Comparison of ENCODE assay signal across 11 cellular contexts in the genomic region with DNA sequence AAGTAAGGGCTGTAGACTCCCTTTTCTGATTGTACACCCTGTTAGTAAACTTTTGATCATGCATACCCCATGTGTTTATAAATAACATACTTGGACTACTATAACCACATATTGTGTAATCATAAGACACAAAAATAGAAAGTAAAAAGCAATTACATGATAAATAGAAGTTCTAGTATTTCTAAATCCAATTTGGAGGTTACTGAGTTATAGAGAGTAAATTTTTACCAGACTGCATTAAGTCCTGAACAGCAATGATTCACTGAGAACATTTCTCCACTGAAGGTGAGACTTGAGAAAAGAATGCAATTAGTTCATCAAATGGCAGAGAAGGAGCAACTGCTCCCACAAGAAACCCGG. TPM values are rescaled to one million over a fixed set of nuclear protein-coding genes. Genes with fewer than 3 reads are reported as not detected.
DNase-seq lines count a peak whose midpoint lies in the region; ATAC-seq and TF ChIP-seq lines count a peak whose summit lies in the region.
"Had no signal": no experiment of that assay in that cellular context is flagged by ENCODE, and none has a peak within 500 bp of the region (broad histone marks: within the 10 kb centered on the region; RNA-seq: fewer than 3 reads in every experiment).

No MANE protein-coding gene starts in this region.

- H3K36me3 Mint-ChIP-seq in glutamatergic neuron (ENCODE audit: unreplicated experiment) = no peaks in the 10 kb centered on the region

- H3K27me3 Mint-ChIP-seq in glutamatergic neuron (ENCODE audit: unreplicated experiment) = peaks cover 2% of the 10 kb centered on the region

- TF ChIP-seq EP300 in gastroesophageal sphincter (IDR thresholded peaks at IDR 0.05) = no peak
- TF ChIP-seq EP300 in stomach (IDR thresholded peaks at IDR 0.05) = no peak

- H3K4me1 ChIP-seq in cardiac muscle cell (ENCODE audit: low read depth) (no peaks in the 10 kb centered on the region), right cardiac atrium (ENCODE audit: control insufficient read depth, insufficient read depth, low read length) (no peaks in the 10 kb centered on the region), gastroesophageal sphincter (peaks cover 0 to 14% (median 0%) of the 10 kb centered on the region in 3 donors), stomach (peaks cover 0 to 25% (median 17%) of the 10 kb centered on the region in 4 donors)

- intact Hi-C loops in right cardiac atrium (cut with DNase I) (no loop called here), stomach (cut with DNase I; ENCODE audit: low total_unique reads) (no loop called here)

- peaks cover 11% of the 10 kb centered on the region for H3K4me1 Mint-ChIP-seq in glutamatergic neuron (ENCODE audit: low read depth, unreplicated experiment)

- no peak for ATAC-seq in right cardiac atrium
- peak; percentile 7; the same call in 2 of the 3 replicates for ATAC-seq in SK-N-SH treated with all-trans-retinoic acid at 6 μM for 48 hours
- ATAC-seq in gastroesophageal sphincter = peak; percentile 54

- TF ChIP-seq CTCF in cardiac muscle cell (IDR thresholded peaks at IDR 0.05; ENCODE audit: low read depth, low read length) (no peak), gastroesophageal sphincter (IDR thresholded peaks at IDR 0.05) (no peak), stomach (IDR thresholded peaks at IDR 0.05) (no peak), glutamatergic neuron (IDR thresholded peaks at IDR 0.05; ENCODE audit: partially characterized antibody, unreplicated experiment) (no peak)

- H3K27me3 ChIP-seq in cardiac muscle cell = no peaks in the 10 kb centered on the region
- H3K27me3 ChIP-seq in right cardiac atrium (ENCODE audit: control insufficient read depth, insufficient read depth) = no peaks in the 10 kb centered on the region
- no peaks in the 10 kb centered on the region for H3K27me3 ChIP-seq in gastroesophageal sphincter
- no peaks in the 10 kb centered on the region for H3K27me3 ChIP-seq in stomach

- H3K27ac ChIP-seq in cardiac muscle cell = peak overlapping the region; percentile 70
- no peak overlapping the region for H3K27ac ChIP-seq in right cardiac atrium (ENCODE audit: low read length)
- H3K27ac ChIP-seq in gastroesophageal sphincter = peak overlapping the region in 2 of 4 donors; percentile 12 to 33
- H3K27ac ChIP-seq in stomach = peak overlapping the region in 3 of 5 donors; percentile 26 to 65 (median 52)

- H3K9me3 ChIP-seq in cardiac muscle cell (ENCODE audit: low read depth) (no peaks in the 10 kb centered on the region), right cardiac atrium (ENCODE audit: control insufficient read depth, low read length) (no peaks in the 10 kb centered on the region), gastroesophageal sphincter (no peaks in the 10 kb centered on the region), stomach (no peaks in the 10 kb centered on the region)

- no peak overlapping the region for H3K4me3 ChIP-seq in cardiac muscle cell
- no peak overlapping the region for H3K4me3 ChIP-seq in right cardiac atrium (ENCODE audit: low read length)
- H3K4me3 ChIP-seq in gastroesophageal sphincter = no peak overlapping the region
- no peak overlapping the region for H3K4me3 ChIP-seq in stomach

- no peak overlapping the region for H3K27ac Mint-ChIP-seq in glutamatergic neuron (ENCODE audit: unreplicated experiment)

- WGBS in right cardiac atrium = 86% methylated on average over 1 of the region's 1 CpG
- 62 to 86% methylated on average over 1 of the region's 1 CpG for WGBS in gastroesophageal sphincter (ENCODE audit: low coverage in 1 of 2), 2 donors
- WGBS in stomach, 5 donors = 70 to 88% (median 78%) methylated on average over 1 of the region's 1 CpG

- H3K36me3 ChIP-seq in cardiac muscle cell (peaks cover 19% of the 10 kb centered on the region), gastroesophageal sphincter (peaks cover 0 to 44% of the 10 kb centered on the region in 2 donors), stomach (peaks cover 16 to 49% (median 41%) of the 10 kb centered on the region in 4 donors)

- TF ChIP-seq POLR2A in gastroesophageal sphincter (IDR thresholded peaks at IDR 0.05) (no peak), stomach (IDR thresholded peaks at IDR 0.05) (no peak)

- H3K4me3 Mint-ChIP-seq in glutamatergic neuron (ENCODE audit: unreplicated experiment) = no peak overlapping the region

- DNase-seq in cardiac muscle cell (ENCODE audit: low read depth in 1 of 2, low spot score in 1 of 2) = no peak
- DNase-seq in right cardiac atrium = no peak
- no peak for DNase-seq in stomach
- no peak for DNase-seq in NCI-H1930 (lab: John Stamatoyannopoulos, UW)
- no peak for DNase-seq in glutamatergic neuron
- DNase-seq in activated effector memory CD4-positive, alpha-beta T cell treated with Interleukin-2 at 50 U/mL for 16 hours = no peak
- DNase-seq: C1 segment of cervical spinal cord; effector memory CD4-positive, alpha-beta T cell; PC-3 had no signal

- peaks cover 6% of the 10 kb centered on the region for H3K9me3 Mint-ChIP-seq in glutamatergic neuron (ENCODE audit: unreplicated experiment)

TF ChIP-seq in SK-N-SH treated with all-trans-retinoic acid at 6 μM for 48 hours, 23 proteins besides CTCF, POLR2A, EP300 and RAD21:
- peak; percentile 43 for TF ChIP-seq ISL1 (CRISPR knock-in tag; IDR thresholded peaks at IDR 0.05)
- no peak for TF ChIP-seq ESRRG (CRISPR knock-in tag; IDR thresholded peaks at IDR 0.05)
- no peak for TF ChIP-seq ZFP3 (CRISPR knock-in tag; IDR thresholded peaks at IDR 0.05)
- TF ChIP-seq CSDC2 (CRISPR knock-in tag; IDR thresholded peaks at IDR 0.05) = no peak
TF ChIP-seq in SK-N-SH treated with all-trans-retinoic acid at 6 μM for 48 hours: peak in this region for 1.

RNA-seq across cellular contexts. Expression of a gene that starts 7.7 kb away (rescaled TPM):
- 112 and 143 TPM in 2 replicates for total RNA-seq in cardiac muscle cell
- polyA plus RNA-seq in cardiac muscle cell = 22.6 and 30.2 TPM in 2 replicates
- 10 to 100 TPM; 17.5 to 25.2 (median 21.0) TPM for total RNA-seq in right cardiac atrium
- 27.0 TPM for polyA plus RNA-seq in right cardiac atrium
- 10 to 100 TPM; 13.9 to 25.1 (median 18.0) TPM for total RNA-seq in gastroesophageal sphincter
- total RNA-seq in stomach = 10 to 100 TPM in 1 of 5 donors, 1 to 10 TPM in 4; 2.9 to 14.3 (median 6.7) TPM
- polyA plus RNA-seq in stomach = 10 to 100 TPM in 1 of 3 donors, 1 to 10 TPM in 2; 5.4 to 11.5 (median 5.8) TPM
- 30.7 TPM for total RNA-seq in glutamatergic neuron (ENCODE audit: unreplicated experiment)

RNA-seq across cellular contexts. Expression of a gene that starts 36.5 kb away (rescaled TPM):
- total RNA-seq in cardiac muscle cell = 218 and 318 TPM in 2 replicates
- 97.9 and 125 TPM in 2 replicates for polyA plus RNA-seq in cardiac muscle cell
- 100 to 1,000 TPM; 134 to 175 (median 167) TPM for total RNA-seq in right cardiac atrium
- 50.0 TPM for polyA plus RNA-seq in right cardiac atrium
- 100 to 1,000 TPM; 192 to 215 (median 211) TPM for total RNA-seq in gastroesophageal sphincter
- 100 to 1,000 TPM; 155 to 669 (median 198) TPM for total RNA-seq in stomach
- 10 to 100 TPM; 32.5 to 49.9 (median 33.6) TPM for polyA plus RNA-seq in stomach
- 350 TPM for total RNA-seq in glutamatergic neuron (ENCODE audit: unreplicated experiment)

RNA-seq across cellular contexts. Expression of a gene that starts 46.8 kb away (rescaled TPM):
- total RNA-seq in cardiac muscle cell = 1.0 and 2.9 TPM in 2 replicates
- 0.12 and 1.5 TPM in 2 replicates for polyA plus RNA-seq in cardiac muscle cell
- under 1 TPM in 3 of 4 donors, not detected in 1; 0.14 to 0.60 (median 0.38) TPM for total RNA-seq in right cardiac atrium
- polyA plus RNA-seq in right cardiac atrium = 0.14 TPM
- 1 to 10 TPM in 1 of 4 donors, under 1 TPM in 1, not detected in 2; 0.94 to 1.1 TPM for total RNA-seq in gastroesophageal sphincter
- under 1 TPM in 2 of 5 donors, not detected in 3; 0.29 to 0.55 TPM for total RNA-seq in stomach
- under 1 TPM; 0.10 to 0.92 (median 0.31) TPM for polyA plus RNA-seq in stomach
- not detected for total RNA-seq in glutamatergic neuron (ENCODE audit: unreplicated experiment)
- total RNA-seq: PC-3 had no signal

Comparison
In these comparisons a context has a peak if more than half of its experiments do, and no peak if none do; other contexts are left out.
1. ATAC-seq: peak in SK-N-SH treated with all-trans-retinoic acid at 6 μM for 48 hours (single experiment) and gastroesophageal sphincter (single experiment); none in right cardiac atrium (0 of 2).